10 cellular contexts compared by ENCODE assay signal in genomic region chr2:170396799-170397459, GRCh38.
A peak's percentile ranks its signal among the peaks of the same experiment; 100 is the strongest.
DNase-seq lines count a peak whose midpoint lies in the region; ATAC-seq and TF ChIP-seq lines count a peak whose summit lies in the region.
"Had no signal": no experiment of that assay in that cellular context is flagged by ENCODE, and none has a peak within 500 bp of the region (broad histone marks: within the 10 kb centered on the region; RNA-seq: fewer than 3 reads in every experiment).

No MANE protein-coding gene starts in this region.

- 19 to 22% methylated on average over 5 of the region's 5 CpGs for WGBS in transverse colon (ENCODE audit: low coverage in 1 of 2), 2 donors

- H3K36me3 Mint-ChIP-seq in activated T-helper 17 cell treated with anti-CD3 and anti-CD28 coated beads, Interleukin-2, amount 50 U/mL, for 72 hours (ENCODE audit: low read depth) = no peaks in the 10 kb centered on the region

- H3K36me3 ChIP-seq in colonic mucosa = no peaks in the 10 kb centered on the region
- no peaks in the 10 kb centered on the region for H3K36me3 ChIP-seq in transverse colon

- DNase-seq in NOMO-1 treated with DMSO at 0.1 percent for 48 hours (lab: John Stamatoyannopoulos, UW; ENCODE audit: unreplicated experiment) (peak; percentile 55), NOMO-1 treated with dmso at 0.1 percent for 144 hours (lab: John Stamatoyannopoulos, UW; ENCODE audit: unreplicated experiment) (no peak), NCI-H2227 treated with DMSO at 0.1 percent for 48 hours (lab: John Stamatoyannopoulos, UW) (peak; percentile 53), colonic mucosa (no peak), transverse colon (no peak)
- no peak for DNase-seq in stimulated activated CD4-positive, alpha-beta T cell treated with anti-CD3 and anti-CD28 coated beads, Interleukin-4, amount 100 ng/mL, for 24 hours
- DNase-seq: stimulated activated CD4-positive, alpha-beta T cell treated with anti-CD3 and anti-CD28 coated beads, Interleukin-15, amount 100 ng/mL, for 24 hours had no signal

- TF ChIP-seq CTCF in colonic mucosa (IDR thresholded peaks at IDR 0.05) (peak; percentile 18), transverse colon (IDR thresholded peaks at IDR 0.05) (peak; percentile 12 to 38 (median 25))

- in situ Hi-C loops in transverse colon (cut with MboI; ENCODE audit: low pct_ligation_motif_present in 1 of 4, low pct_unique_long_range_greater_than_20kb in 1 of 4, low sequenced_read_pairs in 3 of 4) = no loop called here

- H3K27ac Mint-ChIP-seq in activated T-helper 17 cell treated with anti-CD3 and anti-CD28 coated beads, Interleukin-2, amount 50 U/mL, for 72 hours = no peak overlapping the region

- H3K9ac ChIP-seq in colonic mucosa (ENCODE audit: low read depth in 2 of 2, low read length in 2 of 2) = no peak overlapping the region

- no peak for ATAC-seq in GM21619 (IDR thresholded peaks at IDR 0.05; ENCODE audit: unreplicated experiment)
- no peak for ATAC-seq in activated T-helper 17 cell treated with anti-CD3 and anti-CD28 coated beads, Interleukin-2, amount 50 U/mL, for 72 hours (replicated peaks)

- H3K4me3 ChIP-seq in colonic mucosa = no peak overlapping the region
- no peak overlapping the region for H3K4me3 ChIP-seq in transverse colon
- H3K4me3 ChIP-seq: coronary artery had no signal

- peaks cover 6% of the 10 kb centered on the region for H3K27me3 ChIP-seq in colonic mucosa
- H3K27me3 ChIP-seq in transverse colon = peaks cover 35% of the 10 kb centered on the region

- H3K27ac ChIP-seq in colonic mucosa (no peak overlapping the region), transverse colon (no peak overlapping the region)
- H3K27ac ChIP-seq: coronary artery had no signal

- no peak for TF ChIP-seq EP300 in transverse colon (IDR thresholded peaks at IDR 0.05; ENCODE audit: low read depth)

- no peaks in the 10 kb centered on the region for H3K4me1 Mint-ChIP-seq in activated T-helper 17 cell treated with anti-CD3 and anti-CD28 coated beads, Interleukin-2, amount 50 U/mL, for 72 hours

- H3K27me3 Mint-ChIP-seq in activated T-helper 17 cell treated with anti-CD3 and anti-CD28 coated beads, Interleukin-2, amount 50 U/mL, for 72 hours = peaks cover 45% of the 10 kb centered on the region

- intact Hi-C loops in colonic mucosa (cut with DNase I) = no loop called here
- intact Hi-C loops in transverse colon (cut with DNase I; ENCODE audit: low total_unique reads) = no loop called here

- H3K4me3 Mint-ChIP-seq in activated T-helper 17 cell treated with anti-CD3 and anti-CD28 coated beads, Interleukin-2, amount 50 U/mL, for 72 hours = no peak overlapping the region

- no peak for TF ChIP-seq POLR2A in transverse colon (IDR thresholded peaks at IDR 0.05)

- H3K4me1 ChIP-seq in colonic mucosa (no peaks in the 10 kb centered on the region), transverse colon (no peaks in the 10 kb centered on the region)

- no peaks in the 10 kb centered on the region for H3K9me3 ChIP-seq in colonic mucosa
- no peaks in the 10 kb centered on the region for H3K9me3 ChIP-seq in transverse colon

- H3K9me3 Mint-ChIP-seq in activated T-helper 17 cell treated with anti-CD3 and anti-CD28 coated beads, Interleukin-2, amount 50 U/mL, for 72 hours = no peaks in the 10 kb centered on the region

Comparison
In these comparisons a context has a peak if more than half of its experiments do, and no peak if none do; other contexts are left out.
1. DNase-seq: peak in NOMO-1 treated with DMSO at 0.1 percent for 48 hours (single experiment) and NCI-H2227 treated with DMSO at 0.1 percent for 48 hours (single experiment); none in NOMO-1 treated with dmso at 0.1 percent for 144 hours (single experiment), colonic mucosa (single experiment), transverse colon (single experiment) and stimulated activated CD4-positive, alpha-beta T cell treated with anti-CD3 and anti-CD28 coated beads, Interleukin-4, amount 100 ng/mL, for 24 hours (single experiment).